7 cellular contexts compared by ENCODE assay signal in genomic region chr15:76704032-76704431, GRCh38.
DNase-seq lines count a peak whose midpoint lies in the region; ATAC-seq, FAIRE-seq and TF ChIP-seq lines count a peak whose summit lies in the region.
"Not testable (repeated sequence)": the region's sequence is repeated elsewhere in the genome, so short reads cannot be mapped to it uniquely, and the experiment has no call there.

No MANE protein-coding gene starts in this region.

- not testable (repeated sequence) for H3K9me3 Mint-ChIP-seq in glutamatergic neuron (ENCODE audit: unreplicated experiment); natural killer cell treated with Interleukin-12 subunit alpha and Interleukin-12 subunit beta and Interleukin-15 and Interleukin-18, amount 100 ng/mL, for 72 hours; stimulated activated effector memory CD8-positive, alpha-beta T cell treated with anti-CD3 and anti-CD28 coated beads, Interleukin-12 subunit alpha, Interleukin-12 subunit beta, amount 100 ng/mL, for 72 hours

- not testable (repeated sequence) for H3K79me2 ChIP-seq in OCI-LY3 (ENCODE audit: low read length); GM12878 (ENCODE audit: control insufficient read depth, insufficient read depth, low read length)

- H4K20me1 ChIP-seq in OCI-LY3 (ENCODE audit: insufficient read depth, low read length); GM12878 (ENCODE audit: control insufficient read depth, insufficient read depth): not testable (repeated sequence)

- not testable (repeated sequence) for ATAC-seq in GM12878
- ATAC-seq in natural killer cell treated with Interleukin-12 subunit alpha and Interleukin-12 subunit beta and Interleukin-15 and Interleukin-18, amount 100 ng/mL, for 72 hours, result peak in 1 of 2 donors; percentile 60
- ATAC-seq in stimulated activated effector memory CD8-positive, alpha-beta T cell treated with anti-CD3 and anti-CD28 coated beads, Interleukin-12 subunit alpha, Interleukin-12 subunit beta, amount 100 ng/mL, for 72 hours, result peak; percentile 58

- not testable (repeated sequence) for FAIRE-seq in GM12878 (lab: Jason Lieb, UNC)

- TF ChIP-seq RAD21 in GM12878 (IDR thresholded peaks at IDR 0.05; ENCODE audit: insufficient read depth, low read depth, low read length), result not testable (repeated sequence)

- not testable (repeated sequence) for H3K4me3 ChIP-seq in GM06990 (replicated peaks; ENCODE audit: low read depth, low read length); OCI-LY3 (ENCODE audit: low read length); GM12878

- intact Hi-C loops in GM12878 (cut with micrococcal nuclease; ENCODE audit: unreplicated experiment), result not testable (repeated sequence)

- not testable (repeated sequence) for H3K36me3 ChIP-seq in GM06990 (ENCODE audit: control insufficient read depth, insufficient read depth, low read length); OCI-LY3 (replicated peaks; ENCODE audit: low read depth, low read length); GM12878 (ENCODE audit: control insufficient read depth in 2 of 2, insufficient read depth in 2 of 2, low read length in 1 of 2)

- not testable (repeated sequence) for H3K4me1 Mint-ChIP-seq in glutamatergic neuron (ENCODE audit: low read depth, unreplicated experiment); stimulated activated effector memory CD8-positive, alpha-beta T cell treated with anti-CD3 and anti-CD28 coated beads, Interleukin-12 subunit alpha, Interleukin-12 subunit beta, amount 100 ng/mL, for 72 hours
- H3K4me1 Mint-ChIP-seq in natural killer cell treated with Interleukin-12 subunit alpha and Interleukin-12 subunit beta and Interleukin-15 and Interleukin-18, amount 100 ng/mL, for 72 hours (ENCODE audit: low read depth in 2 of 2), result peaks cover 32 to 33% of the 10 kb centered on the region in 2 donors

- DNase-seq in GM06990 (ENCODE audit: extremely low read depth, insufficient read length), result peak; percentile 27
- DNase-seq in GM12878 (ENCODE audit: low read depth, low spot score); glutamatergic neuron; natural killer cell treated with Interleukin-12 subunit alpha and Interleukin-12 subunit beta and Interleukin-15 and Interleukin-18, amount 100 ng/mL, for 72 hours (ENCODE audit: low spot score); stimulated activated effector memory CD8-positive, alpha-beta T cell treated with anti-CD3 and anti-CD28 coated beads, Interleukin-12 subunit alpha, Interleukin-12 subunit beta, amount 100 ng/mL, for 72 hours (ENCODE audit: low spot score in 2 of 2): not testable (repeated sequence)

- TF ChIP-seq EP300 in GM12878 (IDR thresholded peaks at IDR 0.05; ENCODE audit: borderline replicate concordance in 1 of 2, control insufficient read depth in 1 of 2, low read depth in 2 of 2, low read length in 2 of 2), result not testable (repeated sequence)

- POLR2A ChIA-PET in GM12878 (lab: Charles Lee), result not testable (repeated sequence)

- not testable (repeated sequence) for H3K9me3 ChIP-seq in OCI-LY3 (ENCODE audit: insufficient read depth, low read length); GM12878 (replicated peaks; ENCODE audit: control insufficient read depth, insufficient read depth, low read length)

- CTCF ChIA-PET in GM12878 (lab: Yijun Ruan, JAX), result interaction anchor here (1.6 kb wide), 1 partner anchor 78 kb away, joined by 3 read pairs; no protein-coding TSS in a partner anchor

- not testable (repeated sequence) for H2AFZ ChIP-seq in OCI-LY3 (ENCODE audit: low read depth, low read length); GM12878 (ENCODE audit: control insufficient read depth, low read depth, low read length)

- not testable (repeated sequence) for H3K27me3 ChIP-seq in GM06990 (replicated peaks; ENCODE audit: control insufficient read depth, insufficient read depth, low read length); OCI-LY3 (ENCODE audit: low read depth, low read length); GM12878 (replicated peaks in 1 of 2; ENCODE audit: control insufficient read depth in 2 of 2, insufficient read depth in 2 of 2, low read length in 1 of 2)

- SMC1A ChIA-PET in GM12878 (lab: Charles Lee; ENCODE audit: uncharacterized antibody, unreplicated experiment), result not testable (repeated sequence)

- H3K4me2 ChIP-seq in OCI-LY3 (ENCODE audit: low read length), result peak overlapping the region; percentile 25
- H3K4me2 ChIP-seq in GM12878 (ENCODE audit: control insufficient read depth, insufficient read depth), result not testable (repeated sequence)

- not testable (repeated sequence) for H3K4me3 Mint-ChIP-seq in glutamatergic neuron (ENCODE audit: unreplicated experiment); stimulated activated effector memory CD8-positive, alpha-beta T cell treated with anti-CD3 and anti-CD28 coated beads, Interleukin-12 subunit alpha, Interleukin-12 subunit beta, amount 100 ng/mL, for 72 hours
- H3K4me3 Mint-ChIP-seq in natural killer cell treated with Interleukin-12 subunit alpha and Interleukin-12 subunit beta and Interleukin-15 and Interleukin-18, amount 100 ng/mL, for 72 hours, result peak overlapping the region; percentile 20

- not testable (repeated sequence) for H3K36me3 Mint-ChIP-seq in glutamatergic neuron (ENCODE audit: unreplicated experiment)
- H3K36me3 Mint-ChIP-seq in natural killer cell treated with Interleukin-12 subunit alpha and Interleukin-12 subunit beta and Interleukin-15 and Interleukin-18, amount 100 ng/mL, for 72 hours, result peaks cover 24% of the 10 kb centered on the region
- peaks cover 32% of the 10 kb centered on the region for H3K36me3 Mint-ChIP-seq in stimulated activated effector memory CD8-positive, alpha-beta T cell treated with anti-CD3 and anti-CD28 coated beads, Interleukin-12 subunit alpha, Interleukin-12 subunit beta, amount 100 ng/mL, for 72 hours

- RAD21 ChIA-PET in GM12878 (lab: Charles Lee; ENCODE audit: unreplicated experiment), result not testable (repeated sequence)

- WGBS in GM12878 (ENCODE audit: insufficient coverage, insufficient replicate concordance, low lambda C conversion rate, missing lambda C conversion rate), result 40% methylated on average over 1 of the region's 1 CpG

- not testable (repeated sequence) for H3K9ac ChIP-seq in OCI-LY3 (ENCODE audit: low read length); GM12878 (ENCODE audit: control insufficient read depth, insufficient read depth, low read length)

- in situ Hi-C loops in GM12878 (cut with MboI), result not testable (repeated sequence)

- BruUV-seq in GM12878 (replicated peaks; lab: Mats Ljungman, UMichigan), result not testable (repeated sequence)

- TF ChIP-seq POLR2A in GM12878 (IDR thresholded peaks at IDR 0.05; ENCODE audit: low read depth, low read length), result not testable (repeated sequence)

- peak overlapping the region; percentile 46 for H3K27ac Mint-ChIP-seq in glutamatergic neuron (ENCODE audit: unreplicated experiment)
- peak overlapping the region; percentile 28 to 85 for H3K27ac Mint-ChIP-seq in natural killer cell treated with Interleukin-12 subunit alpha and Interleukin-12 subunit beta and Interleukin-15 and Interleukin-18, amount 100 ng/mL, for 72 hours
- H3K27ac Mint-ChIP-seq in stimulated activated effector memory CD8-positive, alpha-beta T cell treated with anti-CD3 and anti-CD28 coated beads, Interleukin-12 subunit alpha, Interleukin-12 subunit beta, amount 100 ng/mL, for 72 hours, result not testable (repeated sequence)

- H3K4me1 ChIP-seq in OCI-LY3 (ENCODE audit: low read length), result peaks cover 19% of the 10 kb centered on the region
- not testable (repeated sequence) for H3K4me1 ChIP-seq in GM12878 (ENCODE audit: control insufficient read depth, insufficient read depth, low read length)

- H3K27ac ChIP-seq in OCI-LY3 (ENCODE audit: low read length) (peak overlapping the region; percentile 5; the same call in 1 of the 2 replicates), VCaP (peak overlapping the region; percentile 55)
- not testable (repeated sequence) for H3K27ac ChIP-seq in GM12878 (ENCODE audit: control insufficient read depth, insufficient read depth)

- H3K27me3 Mint-ChIP-seq in glutamatergic neuron (ENCODE audit: unreplicated experiment); natural killer cell treated with Interleukin-12 subunit alpha and Interleukin-12 subunit beta and Interleukin-15 and Interleukin-18, amount 100 ng/mL, for 72 hours: not testable (repeated sequence)

- TF ChIP-seq CTCF in GM06990 (IDR thresholded peaks at IDR 0.05; ENCODE audit: insufficient read depth, low read length, poor library complexity, severe bottlenecking); OCI-LY3 (IDR thresholded peaks at IDR 0.05; ENCODE audit: low read depth, low read length); VCaP (conservative IDR thresholded peaks at IDR 0.05); GM12878 (IDR thresholded peaks at IDR 0.05 in 2 of 3, conservative IDR thresholded peaks at IDR 0.05 in 1 of 3; ENCODE audit: control insufficient read depth in 2 of 3, extremely low read depth in 1 of 3, insufficient read depth in 1 of 3, low read depth in 3 of 3, low read length in 3 of 3); glutamatergic neuron (IDR thresholded peaks at IDR 0.05; ENCODE audit: partially characterized antibody, unreplicated experiment): not testable (repeated sequence)

TF ChIP-seq in GM12878, 131 proteins besides CTCF, POLR2A, EP300 and RAD21:
- peak; percentile 81 for TF ChIP-seq MTA2 (IDR thresholded peaks at IDR 0.05; ENCODE audit: low read depth)
- 0 out of 2 replicates have a peak, but pooled peaks have one; percentile 11 for TF ChIP-seq JUNB (IDR thresholded peaks at IDR 0.05)
